Comparison of ENCODE assay signal across 8 cellular contexts in the genomic region with DNA sequence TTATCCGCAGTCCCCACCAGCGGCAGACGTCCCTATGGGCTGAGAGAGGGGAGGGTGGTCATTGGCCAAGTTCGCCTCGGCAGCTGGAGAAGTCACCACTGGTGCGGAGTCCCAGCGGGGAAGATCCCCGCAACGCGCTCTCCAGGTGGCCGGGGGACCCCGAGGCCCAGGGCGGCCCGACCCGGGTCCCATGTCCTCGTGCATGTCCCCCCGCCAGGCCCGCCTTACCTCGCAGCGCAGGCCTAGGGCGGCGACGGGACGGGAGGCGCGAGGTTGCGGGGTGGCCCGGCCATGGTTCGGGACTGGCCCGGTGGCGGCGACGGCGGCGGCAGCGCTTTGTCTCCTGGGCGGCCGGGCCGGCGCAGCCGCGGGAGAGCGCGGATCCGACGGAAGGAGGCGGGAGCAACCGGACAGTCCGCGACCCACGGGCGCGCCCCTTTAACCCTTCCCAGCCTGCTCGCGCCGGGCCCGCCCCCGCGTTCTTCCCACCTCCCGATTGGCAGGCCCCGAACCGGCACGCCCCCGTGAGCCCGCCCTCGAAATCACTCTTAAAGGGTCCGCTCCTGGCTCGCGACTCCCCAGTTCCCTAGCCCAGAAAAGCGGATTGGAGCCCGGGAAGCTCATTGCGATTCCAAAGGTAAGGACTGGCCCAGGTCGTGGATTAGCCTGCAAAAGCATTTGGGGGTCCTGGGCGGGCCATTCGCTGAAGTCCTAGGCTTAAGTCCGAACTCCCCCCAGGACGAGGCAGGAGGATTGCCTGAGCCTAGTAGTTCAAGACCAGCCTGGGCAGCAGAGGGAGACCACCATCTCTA. TPM values are rescaled to one million over a fixed set of nuclear protein-coding genes. Genes with fewer than 3 reads are reported as not detected.
DNase-seq lines count a peak whose midpoint lies in the region; ATAC-seq and TF ChIP-seq lines count a peak whose summit lies in the region.

A gene with protein sequence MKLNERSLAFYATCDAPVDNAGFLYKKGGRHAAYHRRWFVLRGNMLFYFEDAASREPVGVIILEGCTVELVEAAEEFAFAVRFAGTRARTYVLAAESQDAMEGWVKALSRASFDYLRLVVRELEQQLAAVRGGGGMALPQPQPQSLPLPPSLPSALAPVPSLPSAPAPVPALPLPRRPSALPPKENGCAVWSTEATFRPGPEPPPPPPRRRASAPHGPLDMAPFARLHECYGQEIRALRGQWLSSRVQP (minus strand): TSS at position 412 of the 812 bp plus-strand sequence. CDS start 5,668 bp downstream, outside the sequence.

- intact Hi-C loops in left lung (cut with DNase I): no loop called here

- no peak for TF ChIP-seq CTCF in AG10803 (conservative IDR thresholded peaks at IDR 0.05; ENCODE audit: low read length)
- no peak for TF ChIP-seq CTCF in left lung (IDR thresholded peaks at IDR 0.05)

- H3K4me1 ChIP-seq in left lung: peaks cover 4 to 32% of the 10 kb centered on the region in 2 donors

- peak within 1 kb of the TSS; percentile 87 for H3K4me3 ChIP-seq in AG10803 (ENCODE audit: low read length)
- H3K4me3 ChIP-seq in left lung: peak within 1 kb of the TSS; percentile 90 to 98

- H3K36me3 ChIP-seq in left lung: peaks cover 0 to 10% of the 10 kb centered on the region in 2 donors

- H3K9me3 ChIP-seq in left lung: no peaks in the 10 kb centered on the region

- ATAC-seq in GM19035 (IDR thresholded peaks at IDR 0.05; ENCODE audit: unreplicated experiment) (peak; percentile 94), HG03342 (IDR thresholded peaks at IDR 0.05; ENCODE audit: unreplicated experiment) (peak; percentile 92), left lung (peak; percentile 98)

- DNase-seq in AG10803 (ENCODE audit: low read depth) (peak; percentile 86), NCI-H510A treated with DMSO at 0.1 percent for 48 hours (lab: John Stamatoyannopoulos, UW) (peak; percentile 92), dedifferentiated amniotic fluid mesenchymal stem cell (ENCODE audit: extremely low spot score) (peak; percentile 66), left lung (peak; percentile 94 to 96)
- peak; percentile 70 for DNase-seq in activated CD4-positive, alpha-beta T cell treated with anti-CD3 and anti-CD28 coated beads, Interleukin-2, amount 50 U/mL, for 1 hour
- peak; percentile 73 for DNase-seq in stimulated activated CD4-positive, alpha-beta T cell treated with anti-CD3 and anti-CD28 coated beads, Interleukin-1b, Interleukin-23, amount 100 ng/mL, for 48 hours

- H3K27ac ChIP-seq in left lung: peak within 1 kb of the TSS; percentile 4 to 55

- H3K27me3 ChIP-seq in left lung: peaks cover 0 to 5% of the 10 kb centered on the region in 2 donors

RNA-seq across cellular contexts. Expression of the gene that starts here (rescaled TPM):
- 10 to 100 TPM in 1 of 2 donors, 1 to 10 TPM in 1; 9.9 to 20.5 TPM for total RNA-seq in left lung

Comparison
In these comparisons a context has a peak if more than half of its experiments do, and no peak if none do; other contexts are left out.
1. Peak in every context shown above with its lines: DNase-seq, ATAC-seq, H3K4me3 ChIP-seq and H3K27ac ChIP-seq.